In genomic region chr11:12815150-12815523, GRCh38 we compare ENCODE assay signal across 1 cellular context.
TF ChIP-seq lines count a peak whose summit lies in the region.

No MANE protein-coding gene starts in this region.

TF ChIP-seq in SK-N-SH, 30 proteins besides CTCF, POLR2A, EP300 and RAD21 (continued from another document):
- TF ChIP-seq ZBTB33 (IDR thresholded peaks at IDR 0.05; ENCODE audit: borderline replicate concordance, low read depth) (no peak), YY1 (IDR thresholded peaks at IDR 0.05; ENCODE audit: low read depth) (no peak), USF2 (IDR thresholded peaks at IDR 0.05; ENCODE audit: borderline replicate concordance, low read depth, low read length) (no peak)
